ENCODE assay signal across 8 cellular contexts in the genomic region with DNA sequence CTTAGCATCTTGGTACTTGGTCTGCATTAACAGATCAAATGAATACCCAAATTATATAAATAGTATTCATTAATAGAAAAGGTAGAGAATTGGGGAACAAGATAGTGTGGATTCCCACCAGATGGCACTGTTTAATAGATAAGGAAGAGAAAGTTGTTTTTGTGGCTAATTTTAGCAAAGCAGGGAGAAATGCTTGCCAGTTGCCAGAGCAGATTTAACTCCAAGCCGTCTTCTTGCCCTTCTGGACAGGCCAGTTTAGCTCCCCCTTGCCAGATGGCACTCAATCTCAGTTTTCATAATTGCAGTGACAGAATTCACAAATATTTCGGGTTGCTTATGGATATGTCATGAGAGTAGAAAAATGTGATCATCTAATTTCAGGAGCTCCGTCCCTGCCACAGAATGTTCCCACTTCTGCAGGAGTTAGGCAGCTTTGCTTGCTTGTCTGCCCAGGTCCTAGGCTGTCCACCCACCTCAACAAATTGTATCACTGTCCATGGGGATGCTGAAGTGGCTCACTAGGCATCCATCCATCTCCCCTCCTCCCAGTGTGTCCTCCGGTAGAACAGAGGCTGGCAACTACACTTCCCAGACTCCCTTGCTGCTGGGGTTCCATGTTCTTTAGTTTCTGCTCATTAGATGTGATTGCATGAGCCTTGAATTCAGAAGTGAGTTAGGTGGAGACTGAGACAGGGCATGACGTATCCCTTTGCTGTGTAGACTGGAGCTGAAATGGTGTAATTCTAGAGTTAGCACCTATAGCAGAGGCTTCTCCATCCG. TPM values are rescaled to one million over a fixed set of nuclear protein-coding genes. Genes with fewer than 3 reads are reported as not detected.
DNase-seq lines count a peak whose midpoint lies in the region; ATAC-seq lines count a peak whose summit lies in the region.

No MANE protein-coding gene starts in this region.

- ATAC-seq in GM18519 (IDR thresholded peaks at IDR 0.05; ENCODE audit: low FRiP score, unreplicated experiment) = no peak
- no peak for ATAC-seq in GM21528 (IDR thresholded peaks at IDR 0.05; ENCODE audit: low FRiP score, unreplicated experiment)

- DNase-seq in NCI-H1436 (lab: John Stamatoyannopoulos, UW) = peak; percentile 37
- no peak for DNase-seq in NCI-H1436 treated with DMSO at 0.1 percent for 48 hours (lab: John Stamatoyannopoulos, UW)
- DNase-seq in NCI-H524 (lab: John Stamatoyannopoulos, UW) = peak; percentile 76 to 85
- DNase-seq in cerebellar nuclear complex (lab: John Stamatoyannopoulos, UW) = peak; percentile 32 to 88
- peak; percentile 60 to 74 for DNase-seq in lung microvascular endothelial cell (ENCODE audit: low read depth in 2 of 2)
- no peak for DNase-seq in UCSD-AML1 (lab: John Stamatoyannopoulos, UW; ENCODE audit: unreplicated experiment)

RNA-seq across cellular contexts. Expression of gene HEXB, which starts 11.8 kb away (rescaled TPM):
- 102 and 112 TPM in 2 replicates for total RNA-seq in lung microvascular endothelial cell

RNA-seq across cellular contexts. Expression of gene ENC1, which starts 32.7 kb away (rescaled TPM):
- 11.1 and 29.9 TPM in 2 replicates for total RNA-seq in lung microvascular endothelial cell

Comparison
In these comparisons a context has a peak if more than half of its experiments do, and no peak if none do; other contexts are left out.
1. DNase-seq: peak in NCI-H1436 (single experiment), NCI-H524 (2 of 2), cerebellar nuclear complex (2 of 2) and lung microvascular endothelial cell (2 of 2); none in NCI-H1436 treated with DMSO at 0.1 percent for 48 hours (single experiment) and UCSD-AML1 (single experiment).